20 cellular contexts compared by ENCODE assay signal in genomic region chr2:29304399-29304798, GRCh38.
DNase-seq lines count a peak whose midpoint lies in the region; ATAC-seq and TF ChIP-seq lines count a peak whose summit lies in the region.
"Had no signal": no experiment of that assay in that cellular context is flagged by ENCODE, and none has a peak within 500 bp of the region (broad histone marks: within the 10 kb centered on the region; RNA-seq: fewer than 3 reads in every experiment).

No MANE protein-coding gene starts in this region.

- ATAC-seq in activated CD8-positive, alpha-beta T cell treated with anti-CD3 and anti-CD28 coated beads for 36 hours, result no peak
- no peak for ATAC-seq in activated CD8-positive, alpha-beta T cell treated with anti-CD3 and anti-CD28 coated beads, Interleukin-2, amount 10 ng/mL, durations not matched to agents 7 days and 5 days
- no peak for ATAC-seq in HG02623 (IDR thresholded peaks at IDR 0.05; ENCODE audit: unreplicated experiment)
- ATAC-seq: T-cell had no signal

- no peak overlapping the region for H3K27ac Mint-ChIP-seq in activated CD8-positive, alpha-beta T cell treated with anti-CD3 and anti-CD28 coated beads for 36 hours
- H3K27ac Mint-ChIP-seq in activated CD8-positive, alpha-beta T cell treated with anti-CD3 and anti-CD28 coated beads, Interleukin-2, amount 10 ng/mL, durations not matched to agents 7 days and 5 days, result no peak overlapping the region
- H3K27ac Mint-ChIP-seq: CD4-positive, CD25-positive, alpha-beta regulatory T cell; T-cell had no signal

- CTCF ChIA-PET in activated CD8-positive, alpha-beta T cell treated with anti-CD3 and anti-CD28 coated beads for 36 hours (lab: Charles Lee), result no interaction called here
- CTCF ChIA-PET in activated CD8-positive, alpha-beta T cell treated with anti-CD3 and anti-CD28 coated beads, Interleukin-2, amount 10 ng/mL, durations not matched to agents 7 days and 5 days (lab: Charles Lee), result no interaction called here

- no peak for TF ChIP-seq CTCF in activated CD8-positive, alpha-beta T cell treated with anti-CD3 and anti-CD28 coated beads for 36 hours (IDR thresholded peaks at IDR 0.05)

- H3K27me3 Mint-ChIP-seq in activated CD8-positive, alpha-beta T cell treated with anti-CD3 and anti-CD28 coated beads for 36 hours, result peaks cover 19% of the 10 kb centered on the region
- H3K27me3 Mint-ChIP-seq in activated CD8-positive, alpha-beta T cell treated with anti-CD3 and anti-CD28 coated beads, Interleukin-2, amount 10 ng/mL, durations not matched to agents 7 days and 5 days (ENCODE audit: low read depth), result peaks cover 31% of the 10 kb centered on the region

- DNase-seq in activated CD8-positive, alpha-beta T cell treated with anti-CD3 and anti-CD28 coated beads for 36 hours, result peak; percentile 12
- no peak for DNase-seq in activated CD8-positive, alpha-beta T cell treated with anti-CD3 and anti-CD28 coated beads, Interleukin-2, amount 10 ng/mL, durations not matched to agents 7 days and 5 days
- peak; percentile 61 for DNase-seq in M059J (ENCODE audit: low read depth)
- DNase-seq in amniotic epithelial cell (ENCODE audit: low read depth), result peak; percentile 32
- DNase-seq in renal cortical epithelial cell (ENCODE audit: low read depth), result peak; percentile 57
- DNase-seq in NCI-H1436 treated with DMSO at 0.1 percent for 48 hours (lab: John Stamatoyannopoulos, UW), result no peak
- no peak for DNase-seq in NCI-H2227 treated with DMSO at 0.1 percent for 48 hours (lab: John Stamatoyannopoulos, UW)
- DNase-seq: activated CD4-positive, alpha-beta T cell treated with anti-CD3 and anti-CD28 coated beads, Interleukin-2, amount 50 U/mL, for 1 hour; aorta; CD4-positive, CD25-positive, alpha-beta regulatory T cell; effector memory CD4-positive, alpha-beta T cell; esophagus squamous epithelium; glutamatergic neuron; left ventricle myocardium inferior; NCI-H1694; NCI-H510A; retina; stimulated activated CD8-positive, alpha-beta memory T cell treated with anti-CD3 and anti-CD28 coated beads, Interleukin-4, amount 100 ng/mL, for 48 hours; T-cell had no signal

- no peaks in the 10 kb centered on the region for H3K9me3 Mint-ChIP-seq in activated CD8-positive, alpha-beta T cell treated with anti-CD3 and anti-CD28 coated beads for 36 hours
- no peaks in the 10 kb centered on the region for H3K9me3 Mint-ChIP-seq in activated CD8-positive, alpha-beta T cell treated with anti-CD3 and anti-CD28 coated beads, Interleukin-2, amount 10 ng/mL, durations not matched to agents 7 days and 5 days (ENCODE audit: insufficient read depth)
- H3K9me3 Mint-ChIP-seq: T-cell had no signal

- POLR2A ChIA-PET in activated CD8-positive, alpha-beta T cell treated with anti-CD3 and anti-CD28 coated beads for 36 hours (lab: Charles Lee), result no interaction called here
- POLR2A ChIA-PET in activated CD8-positive, alpha-beta T cell treated with anti-CD3 and anti-CD28 coated beads, Interleukin-2, amount 10 ng/mL, durations not matched to agents 7 days and 5 days (lab: Charles Lee), result no interaction called here

- H3K4me3 Mint-ChIP-seq in activated CD8-positive, alpha-beta T cell treated with anti-CD3 and anti-CD28 coated beads for 36 hours, result no peak overlapping the region
- no peak overlapping the region for H3K4me3 Mint-ChIP-seq in activated CD8-positive, alpha-beta T cell treated with anti-CD3 and anti-CD28 coated beads, Interleukin-2, amount 10 ng/mL, durations not matched to agents 7 days and 5 days
- H3K4me3 Mint-ChIP-seq: CD4-positive, CD25-positive, alpha-beta regulatory T cell; T-cell had no signal

- intact Hi-C loops in activated CD8-positive, alpha-beta T cell treated with anti-CD3 and anti-CD28 coated beads for 36 hours (cut with micrococcal nuclease), result no loop called here

- no peaks in the 10 kb centered on the region for H3K36me3 Mint-ChIP-seq in activated CD8-positive, alpha-beta T cell treated with anti-CD3 and anti-CD28 coated beads for 36 hours (ENCODE audit: low read depth)
- no peaks in the 10 kb centered on the region for H3K36me3 Mint-ChIP-seq in activated CD8-positive, alpha-beta T cell treated with anti-CD3 and anti-CD28 coated beads, Interleukin-2, amount 10 ng/mL, durations not matched to agents 7 days and 5 days (ENCODE audit: low read depth)
- H3K36me3 Mint-ChIP-seq: CD4-positive, CD25-positive, alpha-beta regulatory T cell; T-cell had no signal

- H3K4me1 Mint-ChIP-seq in activated CD8-positive, alpha-beta T cell treated with anti-CD3 and anti-CD28 coated beads for 36 hours (ENCODE audit: low read depth), result peaks cover 3% of the 10 kb centered on the region
- peaks cover 3% of the 10 kb centered on the region for H3K4me1 Mint-ChIP-seq in activated CD8-positive, alpha-beta T cell treated with anti-CD3 and anti-CD28 coated beads, Interleukin-2, amount 10 ng/mL, durations not matched to agents 7 days and 5 days (ENCODE audit: low read depth)
- H3K4me1 Mint-ChIP-seq: T-cell had no signal

Comparison
In these comparisons a context has a peak if more than half of its experiments do, and no peak if none do; other contexts are left out.
1. DNase-seq: peak in activated CD8-positive, alpha-beta T cell treated with anti-CD3 and anti-CD28 coated beads for 36 hours (single experiment), M059J (single experiment), amniotic epithelial cell (single experiment) and renal cortical epithelial cell (single experiment); none in activated CD8-positive, alpha-beta T cell treated with anti-CD3 and anti-CD28 coated beads, Interleukin-2, amount 10 ng/mL, durations not matched to agents 7 days and 5 days (single experiment), NCI-H1436 treated with DMSO at 0.1 percent for 48 hours (single experiment) and NCI-H2227 treated with DMSO at 0.1 percent for 48 hours (single experiment).